Comparison of ENCODE assay signal across 13 cellular contexts in the genomic region with DNA sequence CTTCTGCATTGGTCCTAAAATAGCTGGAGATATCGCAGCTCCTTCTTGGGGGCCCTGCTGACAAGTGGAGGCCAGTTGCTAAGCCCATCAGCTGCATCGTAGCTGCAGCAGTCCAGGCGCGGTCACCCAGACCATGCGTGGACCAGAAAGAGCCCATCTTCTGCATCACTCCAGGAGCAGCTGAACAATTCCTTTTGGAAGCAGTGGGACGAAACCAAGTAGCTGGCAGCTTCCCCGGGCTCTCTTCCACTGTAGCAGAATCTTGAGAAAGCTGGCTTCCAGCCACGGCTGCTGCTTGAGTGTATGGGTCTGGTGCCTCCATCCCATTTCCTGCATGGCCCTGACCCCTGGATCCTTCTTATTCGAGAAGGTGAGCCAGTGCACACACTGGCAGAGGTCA. TPM values are rescaled to one million over a fixed set of nuclear protein-coding genes. Genes with fewer than 3 reads are reported as not detected.
DNase-seq lines count a peak whose midpoint lies in the region; ATAC-seq, FAIRE-seq and TF ChIP-seq lines count a peak whose summit lies in the region.
"Had no signal": no experiment of that assay in that cellular context is flagged by ENCODE, and none has a peak within 500 bp of the region (broad histone marks: within the 10 kb centered on the region; RNA-seq: fewer than 3 reads in every experiment).

No MANE protein-coding gene starts in this region.

- POLR2A ChIA-PET in OCI-LY7 (lab: Charles Lee): no interaction called here

- no peak overlapping the region for H3K4me2 ChIP-seq in OCI-LY7 (ENCODE audit: low read length)

- no peak overlapping the region for H3K9ac ChIP-seq in kidney (ENCODE audit: low read length in 2 of 2)

- no peaks in the 10 kb centered on the region for H4K20me1 ChIP-seq in OCI-LY7 (ENCODE audit: insufficient read depth, low read length)

- intact Hi-C loops in kidney (cut with DNase I) (no loop called here), thyroid gland (cut with DNase I) (no loop called here), OCI-LY7 (cut with micrococcal nuclease; ENCODE audit: unreplicated experiment) (no loop called here), ascending aorta (cut with DNase I) (no loop called here)

- BruUV-seq in OCI-LY7 (replicated peaks; lab: Mats Ljungman, UMichigan): no TSS peak

- H3K4me1 ChIP-seq in kidney (ENCODE audit: control insufficient read depth in 1 of 2, insufficient read depth in 1 of 2, low read depth in 1 of 2, low read length in 2 of 2) (no peaks in the 10 kb centered on the region), thyroid gland (peaks cover 10 to 20% of the 10 kb centered on the region in 2 donors), OCI-LY7 (ENCODE audit: insufficient read depth, low read length, poor library complexity, severe bottlenecking) (no peaks in the 10 kb centered on the region), ascending aorta (no peaks in the 10 kb centered on the region)

- FAIRE-seq in kidney (lab: Jason Lieb, UNC): no peak
- FAIRE-seq: GM18507 had no signal

- CTCF ChIA-PET in OCI-LY7 (lab: Charles Lee; ENCODE audit: unreplicated experiment): no interaction called here

- H3K4me3 ChIP-seq in kidney (ENCODE audit: low read length in 2 of 2) (no peak overlapping the region), thyroid gland (replicated peaks in 1 of 3) (no peak overlapping the region), OCI-LY7 (ENCODE audit: low read depth, low read length, poor library complexity, severe bottlenecking) (no peak overlapping the region), ascending aorta (no peak overlapping the region)
- H3K4me3 ChIP-seq: esophagus muscularis mucosa had no signal

- no peaks in the 10 kb centered on the region for H3K9me3 ChIP-seq in kidney (ENCODE audit: control insufficient read depth in 1 of 2, low read length in 2 of 2)
- no peaks in the 10 kb centered on the region for H3K9me3 ChIP-seq in thyroid gland
- no peaks in the 10 kb centered on the region for H3K9me3 ChIP-seq in OCI-LY7 (ENCODE audit: low read length)
- no peaks in the 10 kb centered on the region for H3K9me3 ChIP-seq in ascending aorta
- H3K9me3 ChIP-seq: esophagus muscularis mucosa had no signal

- no peaks in the 10 kb centered on the region for H3K27me3 ChIP-seq in thyroid gland
- no peaks in the 10 kb centered on the region for H3K27me3 ChIP-seq in ascending aorta
- H3K27me3 ChIP-seq: esophagus muscularis mucosa had no signal

- ATAC-seq in HG02763 (IDR thresholded peaks at IDR 0.05; ENCODE audit: unreplicated experiment): no peak

- H3K27ac ChIP-seq in cingulate gyrus (ENCODE audit: low read depth, low read length) (peak overlapping the region; percentile 15), kidney (ENCODE audit: low read depth in 2 of 2, low read length in 2 of 2) (no peak overlapping the region), thyroid gland (peak overlapping the region in 1 of 3 donors; percentile 63), OCI-LY7 (ENCODE audit: low read depth, low read length, poor library complexity, severe bottlenecking) (no peak overlapping the region), ascending aorta (no peak overlapping the region)
- H3K27ac ChIP-seq: esophagus muscularis mucosa had no signal

- TF ChIP-seq CTCF in kidney (IDR thresholded peaks at IDR 0.05; ENCODE audit: borderline replicate concordance, extremely low read depth, insufficient read depth) (no peak), thyroid gland (IDR thresholded peaks at IDR 0.05) (no peak), OCI-LY7 (conservative IDR thresholded peaks at IDR 0.05; ENCODE audit: low read length) (no peak), ascending aorta (IDR thresholded peaks at IDR 0.05) (no peak)

- no peaks in the 10 kb centered on the region for H3K36me3 ChIP-seq in kidney (ENCODE audit: control insufficient read depth in 1 of 2, insufficient read depth in 2 of 2, low read length in 2 of 2)
- no peaks in the 10 kb centered on the region for H3K36me3 ChIP-seq in thyroid gland
- H3K36me3 ChIP-seq in OCI-LY7 (ENCODE audit: insufficient read depth, low read length): no peaks in the 10 kb centered on the region
- H3K36me3 ChIP-seq in ascending aorta: no peaks in the 10 kb centered on the region
- H3K36me3 ChIP-seq: esophagus muscularis mucosa had no signal

- DNase-seq in HK-2 (ENCODE audit: unreplicated experiment): peak; percentile 71
- DNase-seq in kidney: peak; percentile 75
- peak; percentile 100 for DNase-seq in thyroid gland
- no peak for DNase-seq in NCI-H2081 (lab: John Stamatoyannopoulos, UW)
- DNase-seq in OCI-LY7 (ENCODE audit: low spot score): no peak
- DNase-seq in ascending aorta (ENCODE audit: low spot score in 2 of 2): no peak
- DNase-seq: activated naive CD8-positive, alpha-beta T cell treated with anti-CD3 and anti-CD28 coated beads, Interleukin-2, amount 10 ng/mL, durations not matched to agents 7 days and 5 days; MV-4-11; SW 1271 had no signal

- no peaks in the 10 kb centered on the region for H3K79me2 ChIP-seq in OCI-LY7 (ENCODE audit: insufficient read depth, low read depth, low read length)

- no peak overlapping the region for H2AFZ ChIP-seq in OCI-LY7 (ENCODE audit: low read length)

- no peak for TF ChIP-seq POLR2A in thyroid gland (IDR thresholded peaks at IDR 0.05)

- H3K9me2 ChIP-seq in OCI-LY7 (ENCODE audit: insufficient read depth, low read length): no peaks in the 10 kb centered on the region

- 38 to 55% methylated on average over 9 of the region's 9 CpGs for WGBS in thyroid gland, 2 donors

RNA-seq across cellular contexts. Expression of a gene that starts 22.2 kb away (rescaled TPM):
- total RNA-seq in kidney (77.6 TPM), thyroid gland (10 to 100 TPM; 70.8 to 97.6 (median 87.4) TPM), OCI-LY7 (2022) (53.4 and 53.8 TPM in 2 replicates), ascending aorta (62.9 TPM)
- polyA plus RNA-seq in kidney (ENCODE audit: insufficient read depth, low read depth, low replicate concordance): 39.1 TPM
- total RNA-seq in OCI-LY7 (2014; rRNA removed; shearing (Covaris generic)): 31.5 and 39.3 TPM in 2 replicates

Comparison
In these comparisons a context has a peak if more than half of its experiments do, and no peak if none do; other contexts are left out.
1. DNase-seq: peak in HK-2 (single experiment), kidney (single experiment) and thyroid gland (2 of 2); none in NCI-H2081 (0 of 2), OCI-LY7 (single experiment) and ascending aorta (0 of 2).